8 cellular contexts compared by ENCODE assay signal in the genomic region with DNA sequence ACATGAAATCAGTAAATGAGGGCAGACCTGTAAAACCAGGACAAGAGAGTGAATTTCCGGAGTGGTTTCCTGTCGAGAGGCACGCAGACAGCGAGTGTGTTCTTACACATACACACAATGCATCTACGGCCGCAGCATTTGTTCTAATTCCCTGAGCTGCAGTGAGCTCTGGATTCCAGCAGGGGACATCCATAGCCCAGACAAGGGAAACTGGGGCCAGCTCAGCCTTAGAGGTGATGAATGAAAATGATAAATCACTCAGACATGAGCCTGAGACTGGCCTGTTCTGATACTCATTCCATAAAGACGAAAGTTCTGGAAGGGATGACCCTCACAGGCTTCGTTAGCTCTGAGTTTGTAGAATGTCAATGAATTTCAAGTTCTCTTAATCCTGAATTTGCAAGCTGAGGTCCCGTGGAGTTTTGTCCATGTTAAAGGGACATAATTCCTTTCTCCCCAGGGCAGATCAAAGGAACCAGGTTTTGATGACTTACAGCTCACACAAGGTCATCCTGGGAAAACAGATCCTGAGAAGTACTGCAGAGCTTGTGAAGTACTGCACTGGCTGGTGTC.
DNase-seq lines count a peak whose midpoint lies in the region; ATAC-seq and TF ChIP-seq lines count a peak whose summit lies in the region.

No MANE protein-coding gene starts in this region.

- H3K9me3 Mint-ChIP-seq in activated CD4-positive, alpha-beta memory T cell treated with anti-CD3 and anti-CD28 coated beads, Interleukin-2, amount 10 ng/mL, durations not matched to agents 7 days and 5 days, result no peaks in the 10 kb centered on the region

- TF ChIP-seq POLR2A in prostate gland (IDR thresholded peaks at IDR 0.05), result no peak

- CTCF ChIA-PET in activated CD4-positive, alpha-beta memory T cell treated with anti-CD3 and anti-CD28 coated beads, Interleukin-2, amount 10 ng/mL, durations not matched to agents 7 days and 5 days (lab: Charles Lee), result interaction anchor here (0.7 to 1.2 kb wide), 2 partner anchors 761 to 777 kb away, joined by 3 to 4 read pairs; no protein-coding TSS in a partner anchor

- H3K4me1 ChIP-seq in prostate gland (replicated peaks), result no peaks in the 10 kb centered on the region

- DNase-seq in D341Med (ENCODE audit: low spot score), result peak; percentile 62
- peak; percentile 15 for DNase-seq in GM19238 (ENCODE audit: insufficient read length, low spot score)
- peak; percentile 62 for DNase-seq in NCI-H2196 treated with DMSO at 0.1 percent for 48 hours (lab: John Stamatoyannopoulos, UW; ENCODE audit: unreplicated experiment)
- peak; percentile 18 for DNase-seq in activated CD4-positive, alpha-beta memory T cell treated with anti-CD3 and anti-CD28 coated beads, Interleukin-2, amount 10 ng/mL, durations not matched to agents 7 days and 5 days
- DNase-seq in head of caudate nucleus, result peak; percentile 45 to 90 (median 76)
- peak; percentile 63 for DNase-seq in prostate gland (ENCODE audit: low spot score)
- DNase-seq in cortex of kidney (lab: John Stamatoyannopoulos, UW), result no peak

- no peaks in the 10 kb centered on the region for H3K9me3 ChIP-seq in prostate gland

- no peak overlapping the region for H3K4me3 Mint-ChIP-seq in activated CD4-positive, alpha-beta memory T cell treated with anti-CD3 and anti-CD28 coated beads, Interleukin-2, amount 10 ng/mL, durations not matched to agents 7 days and 5 days

- no peak overlapping the region for H3K27ac ChIP-seq in prostate gland

- WGBS in prostate gland, result 17% methylated on average over 9 of the region's 9 CpGs

- H3K27me3 Mint-ChIP-seq in activated CD4-positive, alpha-beta memory T cell treated with anti-CD3 and anti-CD28 coated beads, Interleukin-2, amount 10 ng/mL, durations not matched to agents 7 days and 5 days, result no peaks in the 10 kb centered on the region

- no peak overlapping the region for H3K4me3 ChIP-seq in prostate gland

- POLR2A ChIA-PET in activated CD4-positive, alpha-beta memory T cell treated with anti-CD3 and anti-CD28 coated beads, Interleukin-2, amount 10 ng/mL, durations not matched to agents 7 days and 5 days (lab: Charles Lee), result no interaction called here

- TF ChIP-seq CTCF in prostate gland (IDR thresholded peaks at IDR 0.05), result peak; percentile 71 to 88 (median 82)

- intact Hi-C loops in head of caudate nucleus (cut with DNase I) (loop anchor here (10.0 kb wide), 1 partner anchor 763 kb away; no protein-coding TSS in a partner anchor), prostate gland (cut with DNase I) (loop anchor here (2.0 to 10.0 kb wide), 2 partner anchors 307 to 763 kb away; no protein-coding TSS in a partner anchor)

- H3K27ac Mint-ChIP-seq in activated CD4-positive, alpha-beta memory T cell treated with anti-CD3 and anti-CD28 coated beads, Interleukin-2, amount 10 ng/mL, durations not matched to agents 7 days and 5 days, result no peak overlapping the region

- H3K27me3 ChIP-seq in prostate gland (replicated peaks; ENCODE audit: insufficient read depth), result no peaks in the 10 kb centered on the region

- H3K36me3 ChIP-seq in prostate gland, result no peaks in the 10 kb centered on the region

- peaks cover 3% of the 10 kb centered on the region for H3K4me1 Mint-ChIP-seq in activated CD4-positive, alpha-beta memory T cell treated with anti-CD3 and anti-CD28 coated beads, Interleukin-2, amount 10 ng/mL, durations not matched to agents 7 days and 5 days

- ATAC-seq in HG03196 (IDR thresholded peaks at IDR 0.05; ENCODE audit: unreplicated experiment), result peak; percentile 95

- no peaks in the 10 kb centered on the region for H3K36me3 Mint-ChIP-seq in activated CD4-positive, alpha-beta memory T cell treated with anti-CD3 and anti-CD28 coated beads, Interleukin-2, amount 10 ng/mL, durations not matched to agents 7 days and 5 days (ENCODE audit: low read depth)
